ENCODE assay signal across 8 cellular contexts in genomic region chr3:75502769-75503759, GRCh38.
DNase-seq lines count a peak whose midpoint lies in the region; ATAC-seq, FAIRE-seq and TF ChIP-seq lines count a peak whose summit lies in the region.
"Not testable (repeated sequence)": the region's sequence is repeated elsewhere in the genome, so short reads cannot be mapped to it uniquely, and the experiment has no call there.

No MANE protein-coding gene starts in this region.

- peaks cover 11% of the 10 kb centered on the region for H3F3A ChIP-seq in MM.1S (ENCODE audit: insufficient read depth, low read length)
- H3F3A ChIP-seq in PC-3 (ENCODE audit: low read length, unreplicated experiment), result not testable (repeated sequence)

- H2AFZ ChIP-seq in MM.1S (ENCODE audit: low read length); HepG2 (ENCODE audit: low read length): not testable (repeated sequence)
- H2AFZ ChIP-seq in PC-3 (ENCODE audit: low read length) (peak overlapping the region; percentile 65), osteoblast (ENCODE audit: low read length) (peak overlapping the region; percentile 80)

- peak overlapping the region; percentile 81 for H3K27ac Mint-ChIP-seq in type B pancreatic cell

- not testable (repeated sequence) for H4K20me1 ChIP-seq in MM.1S (ENCODE audit: insufficient read depth, low read length); PC-3 (ENCODE audit: low read length); HepG2 (ENCODE audit: insufficient read depth, low read length); osteoblast (ENCODE audit: insufficient read depth, low read length)

- in situ Hi-C loops in brain microvascular endothelial cell (cut with HindIII; ENCODE audit: low pct_ligation_motif_present, low sequenced_read_pairs); HepG2 (cut with HindIII; ENCODE audit: extremely low pct_ligation_motif_present, low pct_unique_long_range_greater_than_20kb): not testable (repeated sequence)

- peak; percentile 4 for DNase-seq in EL
- DNase-seq in MM.1S, result peak; percentile 91
- DNase-seq in PC-3, result peak; percentile 32
- not testable (repeated sequence) for DNase-seq in brain microvascular endothelial cell; osteoblast (ENCODE audit: insufficient read length, low spot score, missing footprints); type B pancreatic cell (ENCODE audit: extremely low spot score, unreplicated experiment)
- DNase-seq in cardiac muscle cell (ENCODE audit: low read depth in 1 of 2, low spot score in 1 of 2), result peak; percentile 6 to 55
- DNase-seq in HepG2 (ENCODE audit: low spot score), result peak; percentile 4

- POLR2A ChIA-PET in PC-3 (lab: Charles Lee; ENCODE audit: unreplicated experiment); HepG2 (lab: Yijun Ruan, JAX): not testable (repeated sequence)

- peak overlapping the region; percentile 75 for H3K4me3 Mint-ChIP-seq in type B pancreatic cell

- ATAC-seq in PC-3, HepG2: not testable (repeated sequence)

- H3K79me2 ChIP-seq in MM.1S (ENCODE audit: low read length), result peaks cover 11% of the 10 kb centered on the region
- H3K79me2 ChIP-seq in PC-3 (ENCODE audit: low read length); HepG2 (ENCODE audit: insufficient read depth, low read length); osteoblast (ENCODE audit: insufficient read depth, low read length): not testable (repeated sequence)

- intact Hi-C loops in PC-3 (cut with micrococcal nuclease); HepG2 (cut with micrococcal nuclease; ENCODE audit: unreplicated experiment): not testable (repeated sequence)

- WGBS in HepG2 (ENCODE audit: low lambda C conversion rate), result 55% methylated on average over 18 of the region's 18 CpGs

- not testable (repeated sequence) for H3K27me3 ChIP-seq in MM.1S (replicated peaks; ENCODE audit: insufficient read depth, low read length); PC-3 (ENCODE audit: low read length); brain microvascular endothelial cell (replicated peaks); cardiac muscle cell; HepG2 (ENCODE audit: control insufficient read depth in 1 of 2, insufficient read depth in 2 of 2, low read length in 2 of 2); osteoblast (ENCODE audit: insufficient read depth, low read length)

- CTCF ChIA-PET in PC-3 (lab: Charles Lee); HepG2 (lab: Yijun Ruan, JAX; ENCODE audit: low intra/inter-chr PET ratio, low total read pairs): not testable (repeated sequence)

- peak overlapping the region; percentile 90 for H3K9ac ChIP-seq in MM.1S (ENCODE audit: low read length)
- not testable (repeated sequence) for H3K9ac ChIP-seq in PC-3 (ENCODE audit: low read length); HepG2 (ENCODE audit: insufficient read depth, low read depth, low read length)

- H3K4me1 ChIP-seq in MM.1S (ENCODE audit: low read length); PC-3 (ENCODE audit: insufficient read depth, low read length); HepG2 (ENCODE audit: insufficient read depth, low read length); osteoblast (ENCODE audit: insufficient read depth, low read length): not testable (repeated sequence)
- peaks cover 58% of the 10 kb centered on the region for H3K4me1 ChIP-seq in cardiac muscle cell (ENCODE audit: low read depth)

- TF ChIP-seq RAD21 in HepG2 (CRISPR knock-in tag; IDR thresholded peaks at IDR 0.05), result not testable (repeated sequence)

- not testable (repeated sequence) for H3K36me3 Mint-ChIP-seq in type B pancreatic cell

- peak; percentile 23; the same call in 1 of the 2 replicates for TF ChIP-seq CTCF in MM.1S (IDR thresholded peaks at IDR 0.05; ENCODE audit: low read length)
- 0 out of 2 replicates have a peak, but pooled peaks have one; percentile 11 for TF ChIP-seq CTCF in PC-3 (conservative IDR thresholded peaks at IDR 0.05; ENCODE audit: low read depth, low read length)
- TF ChIP-seq CTCF in brain microvascular endothelial cell (IDR thresholded peaks at IDR 0.05; ENCODE audit: low read depth, low read length, missing control alignments); cardiac muscle cell (IDR thresholded peaks at IDR 0.05; ENCODE audit: low read depth, low read length): not testable (repeated sequence)
- TF ChIP-seq CTCF in HepG2 (CRISPR knock-in tag; IDR thresholded peaks at IDR 0.05), result 0 out of 2 replicates have a peak, but pooled peaks have one; percentile 5
- peak; percentile 32 for TF ChIP-seq CTCF in osteoblast (IDR thresholded peaks at IDR 0.05; ENCODE audit: extremely low read depth, low read depth, low read length)
- TF ChIP-seq CTCF in type B pancreatic cell (conservative IDR thresholded peaks at IDR 0.05), result peak; percentile 49

- H3K36me3 ChIP-seq in MM.1S (replicated peaks; ENCODE audit: insufficient read depth, low read length); PC-3 (ENCODE audit: low read depth, low read length); brain microvascular endothelial cell (replicated peaks); cardiac muscle cell; HepG2 (replicated peaks in 1 of 2; ENCODE audit: control insufficient read depth in 1 of 2, insufficient read depth in 2 of 2, low read length in 2 of 2); osteoblast (ENCODE audit: insufficient read depth, low read length): not testable (repeated sequence)

- peaks cover 18% of the 10 kb centered on the region for H3K4me1 Mint-ChIP-seq in type B pancreatic cell (ENCODE audit: unreplicated experiment)

- not testable (repeated sequence) for H3K9me3 ChIP-seq in MM.1S (replicated peaks; ENCODE audit: insufficient read depth, low read length); PC-3 (ENCODE audit: low read length); cardiac muscle cell (ENCODE audit: low read depth); HepG2 (ENCODE audit: low read length); osteoblast (ENCODE audit: low read depth, low read length)

- H3K27ac ChIP-seq in MM.1S (ENCODE audit: low read length) (peak overlapping the region; percentile 95), cardiac muscle cell (peak overlapping the region; percentile 69)
- not testable (repeated sequence) for H3K27ac ChIP-seq in PC-3 (ENCODE audit: low read length); brain microvascular endothelial cell; HepG2 (ENCODE audit: extremely low read length, insufficient read depth, low read length); osteoblast (ENCODE audit: low read depth, low read length)

- not testable (repeated sequence) for H3K27me3 Mint-ChIP-seq in type B pancreatic cell

- H3K4me2 ChIP-seq in MM.1S (ENCODE audit: low read depth, low read length) (peak overlapping the region; percentile 53), PC-3 (ENCODE audit: low read length) (peak overlapping the region; percentile 59), osteoblast (ENCODE audit: insufficient read depth, low read length) (peak overlapping the region; percentile 79)
- H3K4me2 ChIP-seq in HepG2 (ENCODE audit: low read depth, low read length), result not testable (repeated sequence)

- H3K4me3 ChIP-seq in MM.1S (ENCODE audit: low read length) (peak overlapping the region; percentile 58), PC-3 (ENCODE audit: low read length) (peak overlapping the region; percentile 42; the same call in 1 of the 2 replicates), brain microvascular endothelial cell (ENCODE audit: low read depth, low read length) (peak overlapping the region; percentile 12), osteoblast (ENCODE audit: insufficient read depth, low read length) (peak overlapping the region; percentile 60)
- H3K4me3 ChIP-seq in cardiac muscle cell; HepG2 (replicated peaks in 1 of 3; ENCODE audit: insufficient read depth in 1 of 3, low read depth in 2 of 3, low read length in 3 of 3): not testable (repeated sequence)

- TF ChIP-seq EP300 in HepG2 (IDR thresholded peaks at IDR 0.05; ENCODE audit: low read depth in 2 of 2, low read length in 2 of 2); HepG2 (CRISPR knock-in tag; IDR thresholded peaks at IDR 0.05; ENCODE audit: borderline replicate concordance): not testable (repeated sequence)

- BruUV-seq in PC-3 (replicated peaks; lab: Mats Ljungman, UMichigan); HepG2 (replicated peaks; lab: Mats Ljungman, UMichigan): not testable (repeated sequence)

- TF ChIP-seq POLR2A in HepG2 (IDR thresholded peaks at IDR 0.05; ENCODE audit: insufficient read depth in 1 of 2, low read depth in 2 of 2, low read length in 2 of 2), result not testable (repeated sequence)

- not testable (repeated sequence) for H3K9me3 Mint-ChIP-seq in type B pancreatic cell

- FAIRE-seq in HepG2 (lab: Jason Lieb, UNC), result not testable (repeated sequence)

- not testable (repeated sequence) for H3K9me2 ChIP-seq in MM.1S (replicated peaks; ENCODE audit: insufficient read depth, low read length); PC-3 (replicated peaks; ENCODE audit: low read length)

TF ChIP-seq in HepG2, 621 proteins besides CTCF, POLR2A, EP300 and RAD21:
- not testable (repeated sequence) for TF ChIP-seq FOXA1 (IDR thresholded peaks at IDR 0.05)
- TF ChIP-seq FOXA1 (CRISPR knock-in tag; IDR thresholded peaks at IDR 0.05) (peak; percentile 26; the same call in 1 of the 2 replicates), ZNF652 (CRISPR knock-in tag; IDR thresholded peaks at IDR 0.05; ENCODE audit: borderline replicate concordance, low read depth) (peak; percentile 79), MAFF (IDR thresholded peaks at IDR 0.05; ENCODE audit: low read depth, low read length) (peak; percentile 42; the same call in 1 of the 2 replicates), MAFK (conservative IDR thresholded peaks at IDR 0.05 in 1 of 2, IDR thresholded peaks at IDR 0.05 in 1 of 2; ENCODE audit: low read length in 2 of 2) (peak; percentile 43; a peak in 3 of 4 replicates)
TF ChIP-seq in HepG2: peak in this region for 4; not testable (repeated sequence) for 617.
